In genomic region chr12:121533391-121534090, GRCh38 we compare ENCODE assay signal across 17 cellular contexts. TPM values are rescaled to one million over a fixed set of nuclear protein-coding genes. Genes with fewer than 3 reads are reported as not detected.
DNase-seq lines count a peak whose midpoint lies in the region; ATAC-seq, FAIRE-seq and TF ChIP-seq lines count a peak whose summit lies in the region.
"Had no signal": no experiment of that assay in that cellular context is flagged by ENCODE, and none has a peak within 500 bp of the region (broad histone marks: within the 10 kb centered on the region; RNA-seq: fewer than 3 reads in every experiment).

No MANE protein-coding gene starts in this region.

- TF ChIP-seq POLR2A in suprapubic skin (IDR thresholded peaks at IDR 0.05) (no peak), HepG2 (IDR thresholded peaks at IDR 0.05; ENCODE audit: insufficient read depth in 1 of 2, low read depth in 2 of 2, low read length in 2 of 2) (no peak)

- H3K4me3 Mint-ChIP-seq in activated CD8-positive, alpha-beta memory T cell treated with anti-CD3 and anti-CD28 coated beads, Interleukin-2, amount 10 ng/mL, durations not matched to agents 7 days and 5 days = no peak overlapping the region
- H3K4me3 Mint-ChIP-seq in T-helper 17 cell = peak overlapping the region; percentile 49
- H3K4me3 Mint-ChIP-seq: type B pancreatic cell had no signal

- no peak for DNase-seq in activated CD8-positive, alpha-beta memory T cell treated with anti-CD3 and anti-CD28 coated beads, Interleukin-2, amount 10 ng/mL, durations not matched to agents 7 days and 5 days
- no peak for DNase-seq in activated CD8-positive, alpha-beta memory T cell treated with anti-CD3 and anti-CD28 coated beads, Interleukin-2, amount 50 U/mL, for 48 hours
- no peak for DNase-seq in T-helper 17 cell
- DNase-seq in kidney = peak; percentile 44
- DNase-seq in suprapubic skin (ENCODE audit: low spot score in 2 of 2) = no peak
- no peak for DNase-seq in NCI-H345 treated with DMSO at 0.1 percent for 48 hours (lab: John Stamatoyannopoulos, UW; ENCODE audit: unreplicated experiment)
- DNase-seq in HepG2 (ENCODE audit: low spot score) = no peak
- DNase-seq: activated T-cell treated with anti-CD3 and anti-CD28 coated beads, Interleukin-2, amount 50 U/mL, for 1 hour; DMS53; H9; hypothalamus; mucosa of descending colon; NCI-H1048; right lobe of liver had no signal

- POLR2A ChIA-PET in HepG2 (lab: Yijun Ruan, JAX) = no interaction called here

- intact Hi-C loops in kidney (cut with DNase I) = no loop called here
- intact Hi-C loops in HepG2 (cut with micrococcal nuclease; ENCODE audit: unreplicated experiment) = no loop called here

- no peak for ATAC-seq in activated CD8-positive, alpha-beta memory T cell treated with anti-CD3 and anti-CD28 coated beads, Interleukin-2, amount 10 ng/mL, durations not matched to agents 7 days and 5 days
- ATAC-seq in T-helper 17 cell = no peak
- ATAC-seq in activated CD4-positive, CD25-positive, alpha-beta regulatory T cell treated with anti-CD3 and anti-CD28 coated beads, Interleukin-2, amount 50 U/mL, for 24 hours = no peak
- no peak for ATAC-seq in HepG2
- ATAC-seq: A549, mucosa of descending colon, right lobe of liver had no signal

- no peaks in the 10 kb centered on the region for H3K79me2 ChIP-seq in HepG2 (ENCODE audit: insufficient read depth, low read length)

- TF ChIP-seq CTCF in kidney (IDR thresholded peaks at IDR 0.05; ENCODE audit: borderline replicate concordance, extremely low read depth, insufficient read depth) (no peak), suprapubic skin (IDR thresholded peaks at IDR 0.05) (no peak), HepG2 (CRISPR knock-in tag; IDR thresholded peaks at IDR 0.05) (no peak)

- TF ChIP-seq RAD21 in HepG2 (CRISPR knock-in tag; IDR thresholded peaks at IDR 0.05) = no peak

- H2AFZ ChIP-seq in HepG2 (ENCODE audit: low read length) = no peak overlapping the region

- TF ChIP-seq EP300 in suprapubic skin (IDR thresholded peaks at IDR 0.05) (no peak), HepG2 (IDR thresholded peaks at IDR 0.05; ENCODE audit: low read depth in 2 of 2, low read length in 2 of 2) (no peak), HepG2 (CRISPR knock-in tag; IDR thresholded peaks at IDR 0.05; ENCODE audit: borderline replicate concordance) (no peak)

- H3K4me3 ChIP-seq in kidney (ENCODE audit: low read length in 2 of 2) (no peak overlapping the region), suprapubic skin (no peak overlapping the region), HepG2 (replicated peaks in 1 of 3; ENCODE audit: insufficient read depth in 1 of 3, low read depth in 2 of 3, low read length in 3 of 3) (no peak overlapping the region)
- H3K4me3 ChIP-seq: A549, mucosa of descending colon, right lobe of liver had no signal

- H3K4me1 ChIP-seq in kidney (ENCODE audit: control insufficient read depth in 1 of 2, insufficient read depth in 1 of 2, low read depth in 1 of 2, low read length in 2 of 2) (peaks cover 21 to 29% of the 10 kb centered on the region in 2 donors), suprapubic skin (peaks cover 38% of the 10 kb centered on the region), HepG2 (ENCODE audit: insufficient read depth, low read length) (peaks cover 28% of the 10 kb centered on the region)

- no peaks in the 10 kb centered on the region for H3K9me3 ChIP-seq in T-helper 17 cell (ENCODE audit: control insufficient read depth, low read length, poor library complexity, severe bottlenecking)
- no peaks in the 10 kb centered on the region for H3K9me3 ChIP-seq in kidney (ENCODE audit: control insufficient read depth in 1 of 2, low read length in 2 of 2)
- H3K9me3 ChIP-seq in suprapubic skin = no peaks in the 10 kb centered on the region
- H3K9me3 ChIP-seq in HepG2 (ENCODE audit: low read length) = no peaks in the 10 kb centered on the region
- H3K9me3 ChIP-seq: A549, mucosa of descending colon, right lobe of liver had no signal

- WGBS in suprapubic skin = 65% methylated on average over 16 of the region's 17 CpGs
- 93% methylated on average over 17 of the region's 17 CpGs for WGBS in HepG2 (ENCODE audit: low lambda C conversion rate)

- H3K9ac ChIP-seq in kidney (ENCODE audit: low read length in 2 of 2) = no peak overlapping the region
- no peak overlapping the region for H3K9ac ChIP-seq in HepG2 (ENCODE audit: insufficient read depth, low read depth, low read length)

- no peaks in the 10 kb centered on the region for H4K20me1 ChIP-seq in HepG2 (ENCODE audit: insufficient read depth, low read length)

- H3K27ac Mint-ChIP-seq in activated CD8-positive, alpha-beta memory T cell treated with anti-CD3 and anti-CD28 coated beads, Interleukin-2, amount 10 ng/mL, durations not matched to agents 7 days and 5 days = peak overlapping the region; percentile 30
- peak overlapping the region; percentile 99 for H3K27ac Mint-ChIP-seq in T-helper 17 cell
- H3K27ac Mint-ChIP-seq: type B pancreatic cell had no signal

- FAIRE-seq in kidney (lab: Jason Lieb, UNC) (no peak), HepG2 (lab: Jason Lieb, UNC) (no peak)
- FAIRE-seq: A549 had no signal

- H3K27me3 ChIP-seq in suprapubic skin (no peaks in the 10 kb centered on the region), HepG2 (ENCODE audit: control insufficient read depth in 1 of 2, insufficient read depth in 2 of 2, low read length in 2 of 2) (no peaks in the 10 kb centered on the region)
- H3K27me3 ChIP-seq: right lobe of liver had no signal

- H3K27ac ChIP-seq in kidney (ENCODE audit: low read depth in 2 of 2, low read length in 2 of 2) (no peak overlapping the region), suprapubic skin (peak overlapping the region; percentile 5), HepG2 (ENCODE audit: extremely low read length, insufficient read depth, low read length) (no peak overlapping the region)
- H3K27ac ChIP-seq: A549 had no signal

- no peak overlapping the region for H3K4me2 ChIP-seq in HepG2 (ENCODE audit: low read depth, low read length)
- H3K4me2 ChIP-seq: A549 had no signal

- CTCF ChIA-PET in activated CD8-positive, alpha-beta memory T cell treated with anti-CD3 and anti-CD28 coated beads, Interleukin-2, amount 10 ng/mL, durations not matched to agents 7 days and 5 days (lab: Charles Lee) = interaction anchor here (0.9 to 3.9 kb wide), 4 partner anchors 9 to 34 kb away, joined by 3 to 16 read pairs (median 3); no protein-coding TSS in a partner anchor
- CTCF ChIA-PET in HepG2 (lab: Yijun Ruan, JAX; ENCODE audit: low intra/inter-chr PET ratio, low total read pairs) = no interaction called here

- H3K36me3 ChIP-seq in kidney (ENCODE audit: control insufficient read depth in 1 of 2, insufficient read depth in 2 of 2, low read length in 2 of 2) (peaks cover 2 to 5% of the 10 kb centered on the region in 2 donors), suprapubic skin (peaks cover 19% of the 10 kb centered on the region), HepG2 (replicated peaks in 1 of 2; ENCODE audit: control insufficient read depth in 1 of 2, insufficient read depth in 2 of 2, low read length in 2 of 2) (peaks cover 9 to 13% of the 10 kb centered on the region in 2 experiments; a peak in 3 of 5 replicates)

- in situ Hi-C loops in HepG2 (cut with HindIII; ENCODE audit: extremely low pct_ligation_motif_present, low pct_unique_long_range_greater_than_20kb) = no loop called here

- no peaks in the 10 kb centered on the region for H3K9me3 Mint-ChIP-seq in activated CD8-positive, alpha-beta memory T cell treated with anti-CD3 and anti-CD28 coated beads, Interleukin-2, amount 10 ng/mL, durations not matched to agents 7 days and 5 days (ENCODE audit: low read depth)
- H3K9me3 Mint-ChIP-seq: H9, type B pancreatic cell had no signal

- peaks cover 24% of the 10 kb centered on the region for H3K36me3 Mint-ChIP-seq in activated CD8-positive, alpha-beta memory T cell treated with anti-CD3 and anti-CD28 coated beads, Interleukin-2, amount 10 ng/mL, durations not matched to agents 7 days and 5 days
- H3K36me3 Mint-ChIP-seq in T-helper 17 cell (ENCODE audit: low read depth) = peaks cover 5% of the 10 kb centered on the region

- no TSS peak for BruUV-seq in HepG2 (replicated peaks; lab: Mats Ljungman, UMichigan)

- peaks cover 63% of the 10 kb centered on the region for H3K4me1 Mint-ChIP-seq in activated CD8-positive, alpha-beta memory T cell treated with anti-CD3 and anti-CD28 coated beads, Interleukin-2, amount 10 ng/mL, durations not matched to agents 7 days and 5 days
- H3K4me1 Mint-ChIP-seq in T-helper 17 cell = peaks cover 47% of the 10 kb centered on the region

- no peaks in the 10 kb centered on the region for H3K27me3 Mint-ChIP-seq in activated CD8-positive, alpha-beta memory T cell treated with anti-CD3 and anti-CD28 coated beads, Interleukin-2, amount 10 ng/mL, durations not matched to agents 7 days and 5 days
- H3K27me3 Mint-ChIP-seq in T-helper 17 cell = no peaks in the 10 kb centered on the region

RNA-seq across cellular contexts. Expression of gene KDM2B, which starts 47.3 kb away (rescaled TPM):
- total RNA-seq in activated CD8-positive, alpha-beta memory T cell treated with anti-CD3 and anti-CD28 coated beads, Interleukin-2, amount 10 ng/mL, durations not matched to agents 7 days and 5 days = 10 to 100 TPM; 63.8 to 64.8 TPM
- total RNA-seq in T-helper 17 cell (10 to 100 TPM; 87.6 to 94.0 TPM), kidney (19.7 TPM), suprapubic skin (10 to 100 TPM; 47.8 to 53.7 (median 50.4) TPM), HepG2 (2016; rRNA removed; fragmentation: Illumina TruSeq; extraction: Trizol) (25.3 and 26.1 TPM in 2 replicates)
- polyA plus RNA-seq in kidney (ENCODE audit: insufficient read depth, low read depth, low replicate concordance) (6.2 TPM), HepG2 (2011; rRNA removed) (17.0 and 17.5 TPM in 2 replicates)
- 11.2 and 11.4 TPM in 2 replicates for total RNA-seq in HepG2 (2016; cell fraction: cytosol; rRNA removed; fragmentation: Illumina TruSeq; extraction: Trizol; ENCODE audit: low read depth)
- total RNA-seq in HepG2 (2016; cell fraction: insoluble cytoplasmic fraction; rRNA removed; fragmentation: Illumina TruSeq; extraction: Trizol) = 20.6 and 26.1 TPM in 2 replicates
- total RNA-seq in HepG2 (2016; cell fraction: membrane; rRNA removed; fragmentation: Illumina TruSeq; extraction: Trizol) = 25.8 and 29.0 TPM in 2 replicates
- 18.4 and 20.7 TPM in 2 replicates for total RNA-seq in HepG2 (2016; cell fraction: nucleus; rRNA removed; fragmentation: Illumina TruSeq; extraction: Trizol)
- polyA plus RNA-seq in HepG2 (2011; cell fraction: cytosol; rRNA removed) = 8.3 and 13.5 TPM in 2 replicates
- 50.3 and 60.7 TPM in 2 replicates for polyA plus RNA-seq in HepG2 (2011; cell fraction: nucleus; rRNA removed)
- 13.5 and 15.6 TPM in 2 replicates for polyA plus RNA-seq in HepG2 (2012)
- 6.0 and 6.9 TPM in 2 replicates for polyA plus RNA-seq in HepG2 (2016; cell fraction: cytosol; fragmentation: Illumina TruSeq; extraction: Trizol; ENCODE audit: low read depth)
- polyA plus RNA-seq in HepG2 (2016; cell fraction: insoluble cytoplasmic fraction; fragmentation: Illumina TruSeq; extraction: Trizol; ENCODE audit: low read depth) = 23.7 and 31.0 TPM in 2 replicates
- 17.2 and 18.2 TPM in 2 replicates for polyA plus RNA-seq in HepG2 (2016; cell fraction: membrane; fragmentation: Illumina TruSeq; extraction: Trizol; ENCODE audit: low read depth)
- polyA plus RNA-seq in HepG2 (2016; cell fraction: nucleus; fragmentation: Illumina TruSeq; extraction: Trizol; ENCODE audit: insufficient read depth, low read depth) = 36.9 and 37.0 TPM in 2 replicates
- 53.2 and 72.8 TPM in 2 replicates for polyA minus RNA-seq in HepG2 (2011; rRNA and poly(A)+ RNA removed; ENCODE audit: low replicate concordance)
- 18.0 and 20.7 TPM in 2 replicates for polyA minus RNA-seq in HepG2 (2011; cell fraction: cytosol; rRNA and poly(A)+ RNA removed)
- 21.1 and 21.9 TPM in 2 replicates for polyA minus RNA-seq in HepG2 (2011; cell fraction: nucleus; rRNA and poly(A)+ RNA removed)
